Comparison of ENCODE assay signal across 8 cellular contexts in the genomic region with DNA sequence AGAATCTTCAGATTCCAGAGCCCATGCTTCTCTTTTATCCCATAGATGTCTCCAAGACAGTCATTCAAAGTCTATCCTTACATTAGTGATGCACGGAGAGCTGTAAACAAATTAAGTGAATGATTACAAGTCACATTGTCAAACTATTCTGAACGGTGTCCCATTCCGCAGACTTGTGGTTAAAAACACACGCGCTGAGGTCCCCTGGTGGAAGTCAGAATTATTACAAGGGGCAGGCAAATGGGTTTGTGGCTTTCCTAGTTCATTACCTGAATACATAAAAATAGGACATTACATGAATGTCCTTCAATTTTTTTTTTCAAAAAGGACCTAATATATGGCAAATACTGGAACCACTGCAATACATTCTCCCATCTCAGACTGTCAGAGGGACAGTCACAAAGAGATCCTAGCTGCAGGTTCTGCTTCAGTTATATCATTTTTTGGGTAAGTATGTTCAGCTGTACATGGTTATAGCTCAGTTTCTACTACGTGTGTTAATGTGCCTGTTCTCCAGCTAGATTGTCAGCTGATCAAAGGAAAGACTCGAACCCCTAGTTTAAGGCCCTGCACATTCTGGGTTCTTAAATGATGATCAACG. TPM values are rescaled to one million over a fixed set of nuclear protein-coding genes. Genes with fewer than 3 reads are reported as not detected.
A peak's percentile ranks its signal among the peaks of the same experiment; 100 is the strongest.
DNase-seq lines count a peak whose midpoint lies in the region; ATAC-seq and TF ChIP-seq lines count a peak whose summit lies in the region.

No MANE protein-coding gene starts in this region.

- TF ChIP-seq CTCF in AG04449 (IDR thresholded peaks at IDR 0.05; ENCODE audit: insufficient read depth, low read length, missing control alignments) (peak; percentile 74), GM13976 (IDR thresholded peaks at IDR 0.05; ENCODE audit: borderline replicate concordance, control extremely low read depth, extremely low read depth, insufficient read depth, missing control alignments) (peak; percentile 62), stomach (IDR thresholded peaks at IDR 0.05) (peak in 5 of 7 experiments; percentile 77 to 92 (median 85))

- H3K27ac ChIP-seq in stomach, result no peak overlapping the region

- no peaks in the 10 kb centered on the region for H3K36me3 ChIP-seq in stomach

- 18 to 21% (median 20%) methylated on average over 8 of the region's 8 CpGs for WGBS in stomach, 5 donors

- H3K27me3 ChIP-seq in stomach, result peaks cover 0 to 12% (median 0%) of the 10 kb centered on the region in 3 donors

- TF ChIP-seq POLR2A in stomach (IDR thresholded peaks at IDR 0.05), result no peak

- no peak for DNase-seq in AG04449 (ENCODE audit: low read depth, low spot score)
- DNase-seq in GM13976 (ENCODE audit: low spot score), result peak; percentile 66
- DNase-seq in NCI-H2107 (lab: John Stamatoyannopoulos, UW), result peak; percentile 41
- peak; percentile 27 for DNase-seq in activated CD4-positive, alpha-beta T cell treated with anti-CD3 and anti-CD28 coated beads for 1 hour
- peak; percentile 28 for DNase-seq in effector CD4-positive, alpha-beta T cell
- DNase-seq in midbrain (lab: John Stamatoyannopoulos, UW), result peak; percentile 77
- DNase-seq in stomach, result peak; percentile 63

- H3K9me3 ChIP-seq in stomach, result no peaks in the 10 kb centered on the region

- peaks cover 0 to 23% (median 8%) of the 10 kb centered on the region in 4 donors for H3K4me1 ChIP-seq in stomach

- ATAC-seq in HG02885 (IDR thresholded peaks at IDR 0.05; ENCODE audit: poor library complexity, unreplicated experiment), result peak; percentile 75

- CTCF ChIA-PET in AG04449 (lab: Yijun Ruan, JAX), result interaction anchor here (0.7 to 12.7 kb wide), 16 partner anchors 9 to 457 kb away, joined by 3 to 274 read pairs (median 6); no protein-coding TSS in a partner anchor

- TF ChIP-seq EP300 in stomach (IDR thresholded peaks at IDR 0.05), result no peak

- POLR2A ChIA-PET in AG04449 (lab: Yijun Ruan, JAX), result no interaction called here

- H3K4me3 ChIP-seq in AG04449 (ENCODE audit: low read depth, low read length) (no peak overlapping the region), stomach (no peak overlapping the region)

- intact Hi-C loops in stomach (cut with DNase I; ENCODE audit: low total_unique reads), result no loop called here

- in situ Hi-C loops in GM13976 (cut with MboI; ENCODE audit: low sequenced_read_pairs, unreplicated experiment), result loop anchor here (25.0 kb wide), 1 partner anchor 466 kb away; no protein-coding TSS in a partner anchor

RNA-seq across cellular contexts. Expression of a gene that starts 53.1 kb away (rescaled TPM):
- total RNA-seq in stomach, result 10 to 100 TPM in 3 of 5 donors, 1 to 10 TPM in 2; 7.8 to 50.2 (median 14.3) TPM
- 1 to 10 TPM; 1.4 to 7.4 (median 3.2) TPM for polyA plus RNA-seq in stomach
